26 cellular contexts compared by ENCODE assay signal in genomic region chr4:158798062-158798461, GRCh38.
"Had no signal": no experiment of that assay in that cellular context is flagged by ENCODE, and none has a peak within 500 bp of the region (broad histone marks: within the 10 kb centered on the region; RNA-seq: fewer than 3 reads in every experiment).

No MANE protein-coding gene starts in this region.

- H3K4me3 ChIP-seq: dorsolateral prefrontal cortex, lung, mucosa of descending colon, psoas muscle, skin epidermis, spleen, suprapubic skin, transverse colon, upper lobe of right lung, uterus had no signal

- ATAC-seq: left ventricle myocardium superior; mucosa of descending colon; natural killer cell treated with Interleukin-12 subunit alpha and Interleukin-12 subunit beta and Interleukin-15 and Interleukin-18, amount 100 ng/mL, for 72 hours; psoas muscle; right cardiac atrium; stimulated activated naive CD8-positive, alpha-beta T cell treated with anti-CD3 and anti-CD28 coated beads, Interleukin-15, amount 100 ng/mL, for 72 hours; upper lobe of right lung had no signal

- H3K9me3 Mint-ChIP-seq: immature natural killer cell; memory B cell; mesothelial cell of epicardium; natural killer cell treated with Interleukin-12 subunit alpha and Interleukin-12 subunit beta and Interleukin-15 and Interleukin-18, amount 100 ng/mL, for 72 hours; neural crest cell; stimulated activated naive CD8-positive, alpha-beta T cell treated with anti-CD3 and anti-CD28 coated beads, Interleukin-15, amount 100 ng/mL, for 72 hours had no signal

- H3K36me3 Mint-ChIP-seq: immature natural killer cell; memory B cell; mesothelial cell of epicardium; naive B cell; natural killer cell treated with Interleukin-12 subunit alpha and Interleukin-12 subunit beta and Interleukin-15 and Interleukin-18, amount 100 ng/mL, for 72 hours had no signal

- H3K9me3 ChIP-seq: mucosa of descending colon, neutrophil, psoas muscle, spleen, suprapubic skin, transverse colon, upper lobe of right lung, uterus had no signal

- DNase-seq: cortex of kidney; dorsolateral prefrontal cortex; effector CD4-positive, alpha-beta T cell; hypothalamus; immature natural killer cell; islet precursor cell; left ventricle myocardium superior; mucosa of descending colon; naive B cell; psoas muscle; right cardiac atrium; spleen; stimulated activated naive CD4-positive, alpha-beta T cell; stimulated activated naive CD8-positive, alpha-beta T cell treated with anti-CD3 and anti-CD28 coated beads, Interleukin-15, amount 100 ng/mL, for 72 hours; transverse colon; upper lobe of right lung; uterus had no signal

- H3K4me3 Mint-ChIP-seq: immature natural killer cell; memory B cell; mesothelial cell of epicardium; naive B cell; natural killer cell treated with Interleukin-12 subunit alpha and Interleukin-12 subunit beta and Interleukin-15 and Interleukin-18, amount 100 ng/mL, for 72 hours; neural crest cell; stimulated activated naive CD8-positive, alpha-beta T cell treated with anti-CD3 and anti-CD28 coated beads, Interleukin-15, amount 100 ng/mL, for 72 hours had no signal

- H3K36me3 ChIP-seq: neutrophil, spleen, suprapubic skin, transverse colon, upper lobe of right lung, uterus had no signal

- H3K4me1 Mint-ChIP-seq: memory B cell; naive B cell; stimulated activated naive CD8-positive, alpha-beta T cell treated with anti-CD3 and anti-CD28 coated beads, Interleukin-15, amount 100 ng/mL, for 72 hours had no signal

- H3K27me3 ChIP-seq: dorsolateral prefrontal cortex, neutrophil, suprapubic skin, transverse colon, upper lobe of right lung, uterus had no signal

- H3K27me3 Mint-ChIP-seq: natural killer cell treated with Interleukin-12 subunit alpha and Interleukin-12 subunit beta and Interleukin-15 and Interleukin-18, amount 100 ng/mL, for 72 hours; stimulated activated naive CD8-positive, alpha-beta T cell treated with anti-CD3 and anti-CD28 coated beads, Interleukin-15, amount 100 ng/mL, for 72 hours had no signal

- H3K27ac Mint-ChIP-seq: memory B cell; mesothelial cell of epicardium; naive B cell; natural killer cell treated with Interleukin-12 subunit alpha and Interleukin-12 subunit beta and Interleukin-15 and Interleukin-18, amount 100 ng/mL, for 72 hours; stimulated activated naive CD8-positive, alpha-beta T cell treated with anti-CD3 and anti-CD28 coated beads, Interleukin-15, amount 100 ng/mL, for 72 hours had no signal

- FAIRE-seq: frontal cortex had no signal

- H3K4me1 ChIP-seq: upper lobe of right lung, uterus had no signal

- H3K27ac ChIP-seq: neutrophil, suprapubic skin, transverse colon, upper lobe of right lung, uterus had no signal
